In genomic region chr2:65367517-65367916, GRCh38 we compare ENCODE assay signal across 9 cellular contexts.
DNase-seq lines count a peak whose midpoint lies in the region; ATAC-seq and TF ChIP-seq lines count a peak whose summit lies in the region.
"Had no signal": no experiment of that assay in that cellular context is flagged by ENCODE, and none has a peak within 500 bp of the region (broad histone marks: within the 10 kb centered on the region; RNA-seq: fewer than 3 reads in every experiment).

No MANE protein-coding gene starts in this region.

- TF ChIP-seq POLR2A in NB4 (IDR thresholded peaks at IDR 0.05; ENCODE audit: extremely low read depth, insufficient read length) = no peak

- no peak overlapping the region for H3K4me3 ChIP-seq in NB4 (ENCODE audit: low read depth, low read length)
- no peak overlapping the region for H3K4me3 ChIP-seq in colonic mucosa
- no peak overlapping the region for H3K4me3 ChIP-seq in effector memory CD4-positive, alpha-beta T cell (ENCODE audit: insufficient read depth, low read depth, low read length, poor library complexity, severe bottlenecking)

- H3K36me3 ChIP-seq in colonic mucosa = no peaks in the 10 kb centered on the region
- no peaks in the 10 kb centered on the region for H3K36me3 ChIP-seq in effector memory CD4-positive, alpha-beta T cell (ENCODE audit: control insufficient read depth, insufficient read depth, low read length)

- ATAC-seq in GM19324 (IDR thresholded peaks at IDR 0.05; ENCODE audit: low FRiP score, unreplicated experiment) (no peak), HG02610 (IDR thresholded peaks at IDR 0.05; ENCODE audit: unreplicated experiment) (no peak)

- H3K9ac ChIP-seq in colonic mucosa (ENCODE audit: low read depth in 2 of 2, low read length in 2 of 2) = no peak overlapping the region

- H3K27me3 ChIP-seq in colonic mucosa = no peaks in the 10 kb centered on the region
- H3K27me3 ChIP-seq in effector memory CD4-positive, alpha-beta T cell (replicated peaks; ENCODE audit: control insufficient read depth, insufficient read depth, low read length, poor library complexity, severe bottlenecking) = no peaks in the 10 kb centered on the region

- no peak for TF ChIP-seq CTCF in NB4 (IDR thresholded peaks at IDR 0.05; ENCODE audit: low read depth, low read length)
- TF ChIP-seq CTCF in colonic mucosa (IDR thresholded peaks at IDR 0.05) = no peak

- peak; percentile 80 for DNase-seq in DMS53 (lab: John Stamatoyannopoulos, UW)
- DNase-seq in NB4 (ENCODE audit: low read depth) = peak; percentile 90
- no peak for DNase-seq in colonic mucosa
- peak; percentile 88 for DNase-seq in non-pigmented ciliary epithelial cell (ENCODE audit: low read depth)
- no peak for DNase-seq in activated CD4-positive, alpha-beta T cell treated with anti-CD3 and anti-CD28 coated beads, Interleukin-2, amount 50 U/mL, for 4 hours
- no peak for DNase-seq in effector memory CD4-positive, alpha-beta T cell
- DNase-seq: NCI-H146 had no signal

- intact Hi-C loops in colonic mucosa (cut with DNase I) = no loop called here

- no peaks in the 10 kb centered on the region for H3K9me3 ChIP-seq in colonic mucosa
- H3K9me3 ChIP-seq in effector memory CD4-positive, alpha-beta T cell (ENCODE audit: control insufficient read depth, low read length) = no peaks in the 10 kb centered on the region

- H3K27ac ChIP-seq in colonic mucosa = peak overlapping the region; percentile 60
- no peak overlapping the region for H3K27ac ChIP-seq in effector memory CD4-positive, alpha-beta T cell (ENCODE audit: insufficient read depth, low read length, poor library complexity, severe bottlenecking)

- peaks cover 10% of the 10 kb centered on the region for H3K4me1 ChIP-seq in colonic mucosa
- H3K4me1 ChIP-seq in effector memory CD4-positive, alpha-beta T cell (ENCODE audit: control insufficient read depth, insufficient read depth, low read length, poor library complexity, severe bottlenecking) = no peaks in the 10 kb centered on the region

Comparison
In these comparisons a context has a peak if more than half of its experiments do, and no peak if none do; other contexts are left out.
1. DNase-seq: peak in DMS53 (single experiment), NB4 (single experiment) and non-pigmented ciliary epithelial cell (single experiment); none in colonic mucosa (single experiment), activated CD4-positive, alpha-beta T cell treated with anti-CD3 and anti-CD28 coated beads, Interleukin-2, amount 50 U/mL, for 4 hours (0 of 2) and effector memory CD4-positive, alpha-beta T cell (0 of 3).